ENCODE assay signal across 8 cellular contexts in genomic region chr7:24980695-24981543, GRCh38. TPM values are rescaled to one million over a fixed set of nuclear protein-coding genes. Genes with fewer than 3 reads are reported as not detected.
DNase-seq lines count a peak whose midpoint lies in the region; ATAC-seq and TF ChIP-seq lines count a peak whose summit lies in the region.

No MANE protein-coding gene starts in this region.

- H3K4me1 ChIP-seq in KMS-11 (ENCODE audit: low read depth, poor library complexity, severe bottlenecking) (peaks cover 40% of the 10 kb centered on the region), gastroesophageal sphincter (peaks cover 0 to 41% (median 4%) of the 10 kb centered on the region in 3 donors), osteoblast (ENCODE audit: insufficient read depth, low read length) (peaks cover 21% of the 10 kb centered on the region)

- H3K27ac ChIP-seq in KMS-11 (peak overlapping the region; percentile 87), gastroesophageal sphincter (peak overlapping the region; percentile 68 to 92 (median 92)), osteoblast (ENCODE audit: low read depth, low read length) (peak overlapping the region; percentile 91)

- H2AFZ ChIP-seq in KMS-11 (ENCODE audit: low read depth) (peak overlapping the region; percentile 94), osteoblast (ENCODE audit: low read length) (peak overlapping the region; percentile 89)

- no peak for TF ChIP-seq EP300 in gastroesophageal sphincter (IDR thresholded peaks at IDR 0.05)

- DNase-seq in Daoy (ENCODE audit: low read depth) (peak; percentile 62), osteoblast (ENCODE audit: insufficient read length, low spot score, missing footprints) (peak; percentile 63), left lobe of liver (ENCODE audit: low spot score) (no peak), COLO829 (ENCODE audit: low spot score) (no peak)
- DNase-seq in activated CD8-positive, alpha-beta memory T cell treated with anti-CD3 and anti-CD28 coated beads, Interleukin-2, amount 50 U/mL, for 4 hours: peak; percentile 46

- H3K79me2 ChIP-seq in KMS-11 (ENCODE audit: insufficient read depth, low read depth): peaks cover 29% of the 10 kb centered on the region
- peaks cover 40% of the 10 kb centered on the region for H3K79me2 ChIP-seq in osteoblast (ENCODE audit: insufficient read depth, low read length)

- no peaks in the 10 kb centered on the region for H3K9me3 ChIP-seq in gastroesophageal sphincter
- no peaks in the 10 kb centered on the region for H3K9me3 ChIP-seq in osteoblast (ENCODE audit: low read depth, low read length)

- H3K9ac ChIP-seq in KMS-11: peak overlapping the region; percentile 82

- 11 to 18% methylated on average over 13 to 32 of the region's 37 CpGs for WGBS in gastroesophageal sphincter (ENCODE audit: low coverage in 1 of 2), 2 donors

- H3K27me3 ChIP-seq in KMS-11 (ENCODE audit: insufficient read depth, low read depth) (no peaks in the 10 kb centered on the region; the same call in 1 of the 2 replicates), gastroesophageal sphincter (no peaks in the 10 kb centered on the region), osteoblast (ENCODE audit: insufficient read depth, low read length) (no peaks in the 10 kb centered on the region)

- no peak for TF ChIP-seq POLR2A in gastroesophageal sphincter (IDR thresholded peaks at IDR 0.05)

- H4K20me1 ChIP-seq in KMS-11 (ENCODE audit: insufficient read depth): peaks cover 4% of the 10 kb centered on the region; the same call in 1 of the 2 replicates
- peaks cover 7% of the 10 kb centered on the region for H4K20me1 ChIP-seq in osteoblast (ENCODE audit: insufficient read depth, low read length)

- peak overlapping the region; percentile 41 for H3K4me3 ChIP-seq in KMS-11 (IDR thresholded peaks at IDR 0.05; ENCODE audit: insufficient read depth, low read depth, low read length)
- peak overlapping the region; percentile 44 to 86 for H3K4me3 ChIP-seq in gastroesophageal sphincter
- H3K4me3 ChIP-seq in osteoblast (ENCODE audit: insufficient read depth, low read length): peak overlapping the region; percentile 88

- TF ChIP-seq CTCF in KMS-11 (conservative IDR thresholded peaks at IDR 0.05; ENCODE audit: low read depth, low read length): no peak
- no peak for TF ChIP-seq CTCF in gastroesophageal sphincter (IDR thresholded peaks at IDR 0.05)
- no peak for TF ChIP-seq CTCF in osteoblast (IDR thresholded peaks at IDR 0.05; ENCODE audit: extremely low read depth, low read depth, low read length)

- ATAC-seq in GM21576 (IDR thresholded peaks at IDR 0.05; ENCODE audit: unreplicated experiment) (peak; percentile 11), gastroesophageal sphincter (no peak), left lobe of liver (no peak)

- H3K4me2 ChIP-seq in KMS-11 (peak overlapping the region; percentile 94), osteoblast (ENCODE audit: insufficient read depth, low read length) (peak overlapping the region; percentile 97)

- H3K36me3 ChIP-seq in KMS-11 (ENCODE audit: insufficient read depth) (no peaks in the 10 kb centered on the region), gastroesophageal sphincter (no peaks in the 10 kb centered on the region), osteoblast (ENCODE audit: insufficient read depth, low read length) (no peaks in the 10 kb centered on the region)

RNA-seq across cellular contexts. Expression of gene OSBPL3, which starts 0.9 kb away (rescaled TPM):
- total RNA-seq in Daoy (2014; rRNA removed; shearing (Covaris generic)): 15.5 and 18.3 TPM in 2 replicates
- 10 to 100 TPM in 1 of 4 donors, 1 to 10 TPM in 3; 3.2 to 11.4 (median 6.4) TPM for total RNA-seq in gastroesophageal sphincter
- total RNA-seq in osteoblast: 30.8 and 37.7 TPM in 2 replicates
- 0.58 TPM for total RNA-seq in left lobe of liver

Comparison
In these comparisons a context has a peak if more than half of its experiments do, and no peak if none do; other contexts are left out.
1. DNase-seq: peak in Daoy (single experiment), activated CD8-positive, alpha-beta memory T cell treated with anti-CD3 and anti-CD28 coated beads, Interleukin-2, amount 50 U/mL, for 4 hours (single experiment) and osteoblast (single experiment); none in left lobe of liver (single experiment) and COLO829 (single experiment).
2. Peak in every context shown above with its lines, with median percentiles within 50 percentile points of each other: H3K27ac ChIP-seq and H3K4me3 ChIP-seq.